8 cellular contexts compared by ENCODE assay signal in genomic region chr1:120357046-120357445, GRCh38. TPM values are rescaled to one million over a fixed set of nuclear protein-coding genes. Genes with fewer than 3 reads are reported as not detected.
DNase-seq lines count a peak whose midpoint lies in the region; ATAC-seq and TF ChIP-seq lines count a peak whose summit lies in the region.
"Not testable (repeated sequence)": the region's sequence is repeated elsewhere in the genome, so short reads cannot be mapped to it uniquely, and the experiment has no call there.

No MANE protein-coding gene starts in this region.

- not testable (repeated sequence) for H3K9me3 ChIP-seq in GM23248 (ENCODE audit: low read depth); effector memory CD4-positive, alpha-beta T cell (ENCODE audit: control insufficient read depth, low read length); mesenchymal stem cell (ENCODE audit: control insufficient read depth, low read length); upper lobe of right lung

- H2BK12ac ChIP-seq in mesenchymal stem cell (ENCODE audit: low read length in 2 of 2) = not testable (repeated sequence)

- peak overlapping the region; percentile 68 for H3K27ac Mint-ChIP-seq in activated CD4-positive, alpha-beta memory T cell treated with anti-CD3 and anti-CD28 coated beads, Interleukin-2, amount 10 ng/mL, durations not matched to agents 7 days and 5 days

- not testable (repeated sequence) for H3K27me3 Mint-ChIP-seq in activated CD4-positive, alpha-beta memory T cell treated with anti-CD3 and anti-CD28 coated beads, Interleukin-2, amount 10 ng/mL, durations not matched to agents 7 days and 5 days

- not testable (repeated sequence) for H3K9me2 ChIP-seq in GM23248 (ENCODE audit: insufficient read depth)

- WGBS in GM23248 (ENCODE audit: low coverage in 1 of 2, low lambda C conversion rate in 2 of 2, missing lambda C conversion rate in 2 of 2), 2 experiments = 65 to 100% methylated on average over 1 to 4 of the region's 4 CpGs
- no CpG with 5 or more reads among the region's 4 CpGs for WGBS in mesenchymal stem cell

- not testable (repeated sequence) for H3K9me3 Mint-ChIP-seq in activated CD4-positive, alpha-beta memory T cell treated with anti-CD3 and anti-CD28 coated beads, Interleukin-2, amount 10 ng/mL, durations not matched to agents 7 days and 5 days

- CTCF ChIA-PET in activated CD4-positive, alpha-beta memory T cell treated with anti-CD3 and anti-CD28 coated beads, Interleukin-2, amount 10 ng/mL, durations not matched to agents 7 days and 5 days (lab: Charles Lee) = not testable (repeated sequence)

- H3K18ac ChIP-seq in mesenchymal stem cell (ENCODE audit: low read depth in 1 of 2, low read length in 2 of 2) = not testable (repeated sequence)

- not testable (repeated sequence) for H2BK120ac ChIP-seq in mesenchymal stem cell (ENCODE audit: low read depth, low read length)

- DNase-seq in GM23248 (peak; percentile 16), RPMI8226 (peak; percentile 2), activated gamma-delta T cell treated with Interleukin-2 at 50 U/mL for 16 hours (peak; percentile 60), mesenchymal stem cell (peak; percentile 17), upper lobe of right lung (peak; percentile 65)
- DNase-seq in activated CD4-positive, alpha-beta memory T cell treated with anti-CD3 and anti-CD28 coated beads, Interleukin-2, amount 10 ng/mL, durations not matched to agents 7 days and 5 days = peak; percentile 80
- peak; percentile 33 to 55 (median 39) for DNase-seq in effector memory CD4-positive, alpha-beta T cell
- peak; percentile 51 to 55 for DNase-seq in stimulated activated CD4-positive, alpha-beta T cell treated with anti-CD3 and anti-CD28 coated beads, Interleukin-2, amount 100 ng/mL, for 24 hours

- not testable (repeated sequence) for H3K79me1 ChIP-seq in mesenchymal stem cell (replicated peaks; ENCODE audit: low read length, poor library complexity, severe bottlenecking)

- H4K91ac ChIP-seq in mesenchymal stem cell (ENCODE audit: low read length) = not testable (repeated sequence)

- not testable (repeated sequence) for H2BK15ac ChIP-seq in mesenchymal stem cell (ENCODE audit: low read depth, poor library complexity, severe bottlenecking)

- H2AFZ ChIP-seq in GM23248; mesenchymal stem cell (ENCODE audit: low read depth, low read length): not testable (repeated sequence)

- intact Hi-C loops in upper lobe of right lung (cut with DNase I) = not testable (repeated sequence)

- H2BK5ac ChIP-seq in mesenchymal stem cell (ENCODE audit: low read depth, low read length, poor library complexity, severe bottlenecking) = not testable (repeated sequence)

- not testable (repeated sequence) for H3K36me3 Mint-ChIP-seq in activated CD4-positive, alpha-beta memory T cell treated with anti-CD3 and anti-CD28 coated beads, Interleukin-2, amount 10 ng/mL, durations not matched to agents 7 days and 5 days (ENCODE audit: low read depth)

- not testable (repeated sequence) for H3K36me3 ChIP-seq in GM23248 (ENCODE audit: low read depth); effector memory CD4-positive, alpha-beta T cell (ENCODE audit: control insufficient read depth, insufficient read depth, low read length); mesenchymal stem cell (ENCODE audit: control insufficient read depth in 1 of 2, insufficient read depth in 2 of 2, low read depth in 1 of 2, low read length in 2 of 2); upper lobe of right lung

- not testable (repeated sequence) for H3K4me1 ChIP-seq in GM23248 (ENCODE audit: insufficient read depth); effector memory CD4-positive, alpha-beta T cell (ENCODE audit: control insufficient read depth, insufficient read depth, low read length, poor library complexity, severe bottlenecking); mesenchymal stem cell (ENCODE audit: control insufficient read depth, insufficient read depth, low read depth, low read length); upper lobe of right lung

- peak; percentile 60 for ATAC-seq in upper lobe of right lung

- not testable (repeated sequence) for H4K8ac ChIP-seq in mesenchymal stem cell (ENCODE audit: low read length)

- H3K4me2 ChIP-seq in GM23248 (ENCODE audit: unreplicated experiment); mesenchymal stem cell (ENCODE audit: low read length, poor library complexity, severe bottlenecking): not testable (repeated sequence)

- in situ Hi-C loops in GM23248 (cut with MboI) = not testable (repeated sequence)

- H3K4me3 ChIP-seq in GM23248; effector memory CD4-positive, alpha-beta T cell (ENCODE audit: insufficient read depth, low read depth, low read length, poor library complexity, severe bottlenecking); mesenchymal stem cell (ENCODE audit: insufficient read depth in 1 of 2, low read depth in 1 of 2, low read length in 2 of 2); upper lobe of right lung: not testable (repeated sequence)

- not testable (repeated sequence) for H3K14ac ChIP-seq in mesenchymal stem cell (ENCODE audit: low read length in 2 of 2)

- not testable (repeated sequence) for H3F3A ChIP-seq in GM23248 (ENCODE audit: insufficient read depth)

- H3K4ac ChIP-seq in mesenchymal stem cell (ENCODE audit: low read depth in 1 of 2, low read length in 2 of 2) = not testable (repeated sequence)

- H3K4me1 Mint-ChIP-seq in activated CD4-positive, alpha-beta memory T cell treated with anti-CD3 and anti-CD28 coated beads, Interleukin-2, amount 10 ng/mL, durations not matched to agents 7 days and 5 days = peaks cover 10% of the 10 kb centered on the region

- H2AK5ac ChIP-seq in mesenchymal stem cell (ENCODE audit: low read length, severe bottlenecking) = not testable (repeated sequence)

- H3K27me3 ChIP-seq in GM23248 (replicated peaks; ENCODE audit: insufficient read depth); effector memory CD4-positive, alpha-beta T cell (replicated peaks; ENCODE audit: control insufficient read depth, insufficient read depth, low read length, poor library complexity, severe bottlenecking); mesenchymal stem cell (ENCODE audit: control insufficient read depth in 1 of 2, insufficient read depth in 1 of 2, low read length in 2 of 2); upper lobe of right lung: not testable (repeated sequence)

- not testable (repeated sequence) for H3K23ac ChIP-seq in mesenchymal stem cell (ENCODE audit: low read length in 2 of 2)

- H3K79me2 ChIP-seq in GM23248 (ENCODE audit: insufficient read depth) = not testable (repeated sequence)

- H4K20me1 ChIP-seq in GM23248 (ENCODE audit: insufficient read depth) = not testable (repeated sequence)

- POLR2A ChIA-PET in activated CD4-positive, alpha-beta memory T cell treated with anti-CD3 and anti-CD28 coated beads, Interleukin-2, amount 10 ng/mL, durations not matched to agents 7 days and 5 days (lab: Charles Lee) = not testable (repeated sequence)

- not testable (repeated sequence) for H3K4me3 Mint-ChIP-seq in activated CD4-positive, alpha-beta memory T cell treated with anti-CD3 and anti-CD28 coated beads, Interleukin-2, amount 10 ng/mL, durations not matched to agents 7 days and 5 days

- H3K27ac ChIP-seq in GM23248; mesenchymal stem cell (ENCODE audit: low read length, poor library complexity, severe bottlenecking); upper lobe of right lung: not testable (repeated sequence)
- H3K27ac ChIP-seq in effector memory CD4-positive, alpha-beta T cell (ENCODE audit: insufficient read depth, low read length, poor library complexity, severe bottlenecking) = peak overlapping the region; percentile 11

- H3K9ac ChIP-seq in GM23248; mesenchymal stem cell (ENCODE audit: low read length): not testable (repeated sequence)

- TF ChIP-seq CTCF in upper lobe of right lung (IDR thresholded peaks at IDR 0.05) = not testable (repeated sequence)

RNA-seq across cellular contexts. Expression of gene NBPF8, which starts 57.8 kb away (rescaled TPM):
- total RNA-seq in GM23248 (2014; rRNA removed; shearing (Covaris generic)) = 10.1 and 11.0 TPM in 2 replicates
- polyA plus RNA-seq in GM23248 (2016; fragmentation: Nextera tagmentation; extraction: Ambion mirVana) = 4.1 and 4.8 TPM in 2 replicates
- 10 to 100 TPM; 52.4 to 53.0 TPM for total RNA-seq in activated CD4-positive, alpha-beta memory T cell treated with anti-CD3 and anti-CD28 coated beads, Interleukin-2, amount 10 ng/mL, durations not matched to agents 7 days and 5 days
- polyA plus RNA-seq in mesenchymal stem cell (2013, experiment 1 of 2) = 10.9 TPM
- 10.3 TPM for polyA plus RNA-seq in mesenchymal stem cell (2013, experiment 2 of 2)
- 10.1 TPM for total RNA-seq in upper lobe of right lung

Comparison
In these comparisons a context has a peak if more than half of its experiments do, and no peak if none do; other contexts are left out.
1. DNase-seq: peak in every context shown above with its lines; median percentile 80 in activated CD4-positive, alpha-beta memory T cell treated with anti-CD3 and anti-CD28 coated beads, Interleukin-2, amount 10 ng/mL, durations not matched to agents 7 days and 5 days; 65 in upper lobe of right lung; 60 in activated gamma-delta T cell treated with Interleukin-2 at 50 U/mL for 16 hours; 53 in stimulated activated CD4-positive, alpha-beta T cell treated with anti-CD3 and anti-CD28 coated beads, Interleukin-2, amount 100 ng/mL, for 24 hours; 39 in effector memory CD4-positive, alpha-beta T cell; 17 in mesenchymal stem cell; 16 in GM23248; 2 in RPMI8226.